In the genomic region with DNA sequence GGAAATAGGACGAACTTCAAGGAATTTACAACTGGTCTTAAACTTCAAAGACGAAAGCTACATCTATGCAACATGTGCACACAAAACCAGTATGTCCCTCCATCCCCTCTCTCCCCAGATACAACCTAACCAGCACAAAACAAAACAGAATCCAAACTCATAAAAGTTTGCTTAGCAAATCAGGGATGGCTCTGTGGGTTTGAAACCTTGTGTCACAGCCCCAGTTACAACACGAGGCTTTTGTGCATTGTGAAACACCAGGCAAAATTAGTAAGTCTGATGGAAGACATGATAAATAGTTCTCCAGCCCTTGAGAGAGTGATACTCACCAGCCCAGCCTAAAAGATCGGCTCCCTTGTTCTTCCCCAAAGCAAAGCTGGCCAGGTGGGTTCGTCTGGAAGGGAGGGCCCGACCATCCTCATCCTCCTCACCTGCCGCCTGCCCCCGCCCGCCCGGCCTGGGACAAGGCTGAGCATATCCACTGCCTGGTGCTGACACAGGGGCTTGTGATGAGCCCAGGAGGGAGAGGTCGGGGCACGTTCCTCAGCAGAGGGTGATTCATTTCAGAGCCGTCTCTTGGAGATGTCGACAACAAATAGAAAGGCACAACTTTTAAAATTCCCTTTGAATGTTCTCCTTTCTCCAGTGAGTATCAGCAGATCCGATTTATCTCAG, we compare ENCODE assay signal across 10 cellular contexts.
DNase-seq lines count a peak whose midpoint lies in the region; ATAC-seq and FAIRE-seq lines count a peak whose summit lies in the region.
"Had no signal": no experiment of that assay in that cellular context is flagged by ENCODE, and none has a peak within 500 bp of the region (broad histone marks: within the 10 kb centered on the region; RNA-seq: fewer than 3 reads in every experiment).

No MANE protein-coding gene starts in this region.

- DNase-seq in HS-5 (ENCODE audit: low read depth) (peak; percentile 35), amniotic epithelial cell (ENCODE audit: low read depth) (peak; percentile 7), foreskin melanocyte (peak; percentile 12), urothelium cell line (ENCODE audit: low spot score) (peak; percentile 47)
- DNase-seq: activated T-cell treated with anti-CD3 and anti-CD28 coated beads, Interleukin-2, amount 50 U/mL, for 24 hours; DMS79; head of caudate nucleus had no signal

- ATAC-seq in GM21737 (IDR thresholded peaks at IDR 0.05; ENCODE audit: unreplicated experiment): no peak
- no peak for ATAC-seq in HG03565 (IDR thresholded peaks at IDR 0.05; ENCODE audit: unreplicated experiment)
- no peak for ATAC-seq in HG03175 (IDR thresholded peaks at IDR 0.05; ENCODE audit: unreplicated experiment)

- FAIRE-seq in urothelium cell line (lab: Jason Lieb, UNC): no peak
